Comparison of ENCODE assay signal across 8 cellular contexts in the genomic region with DNA sequence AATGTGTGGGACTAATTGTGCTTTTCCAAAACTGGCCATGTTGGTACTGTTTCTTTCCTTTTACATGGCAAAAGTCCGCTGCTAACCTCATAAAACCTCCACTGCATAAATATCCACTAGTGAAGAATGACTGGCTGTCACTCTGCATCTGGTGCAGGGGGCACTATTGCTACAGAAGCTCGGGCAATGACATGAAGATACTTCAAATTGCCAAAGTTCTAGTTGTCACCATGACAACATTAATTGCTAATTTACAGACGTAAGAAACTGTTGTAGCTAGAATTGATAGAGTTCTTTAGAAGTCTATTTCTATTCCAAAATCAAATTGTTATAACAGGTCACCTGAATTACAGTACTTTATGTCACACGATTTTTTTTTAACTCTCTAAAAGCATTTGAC. TPM values are rescaled to one million over a fixed set of nuclear protein-coding genes. Genes with fewer than 3 reads are reported as not detected.
DNase-seq lines count a peak whose midpoint lies in the region; ATAC-seq and TF ChIP-seq lines count a peak whose summit lies in the region.

No MANE protein-coding gene starts in this region.

- CTCF ChIA-PET in Panc1 (lab: Charles Lee) = no interaction called here

- in situ Hi-C loops in Panc1 (cut with HindIII; ENCODE audit: low pct_unique_long_range_greater_than_20kb, low sequenced_read_pairs) = no loop called here

- peaks cover 7% of the 10 kb centered on the region in 2 donors for H3K9me3 Mint-ChIP-seq in activated T-cell treated with anti-CD3 and anti-CD28 coated beads, Interleukin-2, amount 50 U/mL, for 72 hours

- H3K4me3 ChIP-seq in Panc1 (ENCODE audit: low read depth in 2 of 2, low read length in 2 of 2) (peak overlapping the region in 1 of 2 experiments; percentile 89; a peak in 2 of 4 replicates), subcutaneous abdominal adipose tissue (ENCODE audit: low read depth in 1 of 5, low read length in 5 of 5) (peak overlapping the region in 2 of 5 donors; percentile 91 to 92)

- H3K27ac ChIP-seq in Panc1 (ENCODE audit: low read length) = no peak overlapping the region
- peak overlapping the region; percentile 2 for H3K27ac ChIP-seq in subcutaneous abdominal adipose tissue (ENCODE audit: low read depth, low read length)

- POLR2A ChIA-PET in Panc1 (lab: Charles Lee) = interaction anchor here (0.6 kb wide), 2 partner anchors 57 to 203 kb away, joined by 3 to 11 read pairs; no protein-coding TSS in a partner anchor

- no peaks in the 10 kb centered on the region for H3K27me3 ChIP-seq in Panc1 (ENCODE audit: control insufficient read depth, insufficient read depth, low read length)
- H3K27me3 ChIP-seq in subcutaneous abdominal adipose tissue (ENCODE audit: control insufficient read depth in 5 of 5, insufficient read depth in 4 of 5, low read length in 5 of 5) = no peaks in the 10 kb centered on the region

- H3K27me3 Mint-ChIP-seq in activated T-cell treated with anti-CD3 and anti-CD28 coated beads, Interleukin-2, amount 50 U/mL, for 72 hours (ENCODE audit: low read depth) = peaks cover 23% of the 10 kb centered on the region

- intact Hi-C loops in Panc1 (cut with micrococcal nuclease; ENCODE audit: unreplicated experiment) = no loop called here

- BruUV-seq in Panc1 (replicated peaks; lab: Mats Ljungman, UMichigan) = no TSS peak

- H3K36me3 ChIP-seq in Panc1 (ENCODE audit: control insufficient read depth, insufficient read depth, low read length) (no peaks in the 10 kb centered on the region; the same call in none of the 2 replicates), subcutaneous abdominal adipose tissue (ENCODE audit: control insufficient read depth in 5 of 5, insufficient read depth in 5 of 5, low read length in 5 of 5) (no peaks in the 10 kb centered on the region)

- peak overlapping the region in 1 of 5 donors; percentile 17 for H3K9ac ChIP-seq in subcutaneous abdominal adipose tissue (ENCODE audit: low read length in 5 of 5)

- no peak for ATAC-seq in activated T-cell treated with anti-CD3 and anti-CD28 coated beads, Interleukin-2, amount 50 U/mL, for 72 hours (replicated peaks in 1 of 2)
- ATAC-seq in Panc1 (no peak), HG02678 (IDR thresholded peaks at IDR 0.05; ENCODE audit: unreplicated experiment) (no peak), HG03159 (IDR thresholded peaks at IDR 0.05; ENCODE audit: unreplicated experiment) (no peak), HG03571 (IDR thresholded peaks at IDR 0.05; ENCODE audit: unreplicated experiment) (no peak)

- TF ChIP-seq CTCF in Panc1 (IDR thresholded peaks at IDR 0.05) = peak; percentile 28; the same call in 1 of the 2 replicates

- H3K36me3 Mint-ChIP-seq in activated T-cell treated with anti-CD3 and anti-CD28 coated beads, Interleukin-2, amount 50 U/mL, for 72 hours (ENCODE audit: insufficient read depth in 2 of 2) = peaks cover 13 to 19% of the 10 kb centered on the region in 2 donors

- H3K4me1 Mint-ChIP-seq in activated T-cell treated with anti-CD3 and anti-CD28 coated beads, Interleukin-2, amount 50 U/mL, for 72 hours (ENCODE audit: low read depth) = peaks cover 33% of the 10 kb centered on the region

- H3K4me1 ChIP-seq in Panc1 (ENCODE audit: control insufficient read depth, insufficient read depth, low read length) (peaks cover 11% of the 10 kb centered on the region), subcutaneous abdominal adipose tissue (ENCODE audit: control insufficient read depth in 5 of 5, insufficient read depth in 5 of 5, low read length in 5 of 5) (peaks cover 0 to 26% (median 22%) of the 10 kb centered on the region in 5 donors)

- H3K27ac Mint-ChIP-seq in activated T-cell treated with anti-CD3 and anti-CD28 coated beads, Interleukin-2, amount 50 U/mL, for 72 hours = peak overlapping the region; percentile 68

- peak overlapping the region; percentile 94 to 98 for H3K4me3 Mint-ChIP-seq in activated T-cell treated with anti-CD3 and anti-CD28 coated beads, Interleukin-2, amount 50 U/mL, for 72 hours

- H3K9me3 ChIP-seq in Panc1 (ENCODE audit: control insufficient read depth, insufficient read depth, low read depth, low read length) = peaks cover 5% of the 10 kb centered on the region; the same call in 1 of the 2 replicates
- H3K9me3 ChIP-seq in subcutaneous abdominal adipose tissue (ENCODE audit: control insufficient read depth in 5 of 5, low read length in 5 of 5) = no peaks in the 10 kb centered on the region

- no peak for DNase-seq in activated T-cell treated with anti-CD3 and anti-CD28 coated beads, Interleukin-2, amount 50 U/mL, for 72 hours
- no peak for DNase-seq in activated T-cell treated with anti-CD3 and anti-CD28 coated beads, Interleukin-2, amount 50 U/mL, for 1 hour
- DNase-seq in Panc1 (ENCODE audit: low read depth, low spot score) (no peak), fibroblast of gingiva (ENCODE audit: low read depth) (peak; percentile 47)

RNA-seq across cellular contexts. Expression of a gene that starts 0.9 kb away (rescaled TPM):
- under 1 TPM in 1 of 2 donors, not detected in 1; 0.22 TPM for total RNA-seq in activated T-cell treated with anti-CD3 and anti-CD28 coated beads, Interleukin-2, amount 50 U/mL, for 72 hours
- total RNA-seq in Panc1 (2021; ENCODE audit: unreplicated experiment) = 0.23 TPM
- 0.27 TPM for polyA plus RNA-seq in Panc1 (2012; ENCODE audit: insufficient read length)

RNA-seq across cellular contexts. Expression of a gene that starts 0.9 kb away (rescaled TPM):
- total RNA-seq in activated T-cell treated with anti-CD3 and anti-CD28 coated beads, Interleukin-2, amount 50 U/mL, for 72 hours = 1 to 10 TPM; 3.4 to 4.4 TPM
- total RNA-seq in Panc1 (2021; ENCODE audit: unreplicated experiment) = 6.2 TPM
- polyA plus RNA-seq in Panc1 (2012; ENCODE audit: insufficient read length) = 4.0 TPM

RNA-seq across cellular contexts. Expression of a gene that starts 40.3 kb away (rescaled TPM):
- 1 to 10 TPM; 8.0 to 9.4 TPM for total RNA-seq in activated T-cell treated with anti-CD3 and anti-CD28 coated beads, Interleukin-2, amount 50 U/mL, for 72 hours
- total RNA-seq in Panc1 (2021; ENCODE audit: unreplicated experiment) = 9.5 TPM
- 5.5 TPM for polyA plus RNA-seq in Panc1 (2012; ENCODE audit: insufficient read length)
